ENCODE assay signal across 8 cellular contexts in the genomic region with DNA sequence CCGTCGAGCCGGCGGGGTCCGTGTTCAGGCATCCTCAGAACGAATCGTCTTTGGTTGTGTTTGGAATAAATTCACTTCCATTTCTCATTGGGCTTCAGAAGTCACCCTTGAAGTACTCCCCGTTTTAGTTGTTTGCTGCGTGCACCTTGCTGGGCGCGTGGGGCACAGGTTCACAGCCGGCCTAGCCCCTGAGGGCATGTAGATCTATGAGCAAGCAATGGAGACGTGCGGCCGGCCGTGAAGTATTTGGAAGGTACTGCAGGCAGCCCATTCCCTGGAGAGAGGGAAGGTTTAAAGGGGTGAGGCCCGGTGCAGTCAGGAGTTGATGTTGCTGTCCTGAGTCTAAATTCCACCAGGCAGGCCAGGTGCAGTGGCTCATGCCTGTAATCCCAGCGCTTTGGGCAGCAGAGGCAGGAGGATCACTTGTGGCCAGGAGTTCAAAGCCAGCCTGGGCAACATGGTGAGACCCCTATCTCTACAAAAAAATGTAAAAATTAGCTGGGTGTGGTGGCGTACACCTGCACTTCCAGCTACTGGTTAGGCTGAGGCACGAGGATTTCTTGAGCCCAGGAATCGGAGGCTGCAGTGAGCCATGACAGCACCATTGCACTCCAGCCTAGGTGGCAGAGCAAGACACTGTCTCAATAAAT. TPM values are rescaled to one million over a fixed set of nuclear protein-coding genes. Genes with fewer than 3 reads are reported as not detected.
DNase-seq lines count a peak whose midpoint lies in the region; ATAC-seq, FAIRE-seq and TF ChIP-seq lines count a peak whose summit lies in the region.

No MANE protein-coding gene starts in this region.

- no peak for ATAC-seq in GM12878
- no peak for ATAC-seq in HG02571 (IDR thresholded peaks at IDR 0.05; ENCODE audit: unreplicated experiment)

- no peak overlapping the region for H2AFZ ChIP-seq in GM12878 (ENCODE audit: control insufficient read depth, low read depth, low read length)

- TF ChIP-seq CTCF in GM12864 (IDR thresholded peaks at IDR 0.05; ENCODE audit: low read depth, low read length, missing control alignments) (no peak), GM12878 (IDR thresholded peaks at IDR 0.05 in 2 of 3, conservative IDR thresholded peaks at IDR 0.05 in 1 of 3; ENCODE audit: control insufficient read depth in 2 of 3, extremely low read depth in 1 of 3, insufficient read depth in 1 of 3, low read depth in 3 of 3, low read length in 3 of 3) (no peak), testis (IDR thresholded peaks at IDR 0.05) (no peak)

- POLR2A ChIA-PET in GM12878 (lab: Charles Lee): interaction anchor here (0.5 to 2.1 kb wide), 5 partner anchors 21 to 503 kb away, joined by 3 to 7 read pairs (median 4); no protein-coding TSS in a partner anchor

- H3K27me3 ChIP-seq in GM12878 (replicated peaks in 1 of 2; ENCODE audit: control insufficient read depth in 2 of 2, insufficient read depth in 2 of 2, low read length in 1 of 2) (peaks cover 0 to 1% of the 10 kb centered on the region in 2 experiments; a peak in 2 of 4 replicates), testis (no peaks in the 10 kb centered on the region)

- H3K9me3 ChIP-seq in GM12878 (replicated peaks; ENCODE audit: control insufficient read depth, insufficient read depth, low read length) (no peaks in the 10 kb centered on the region), testis (no peaks in the 10 kb centered on the region)

- RAD21 ChIA-PET in GM12878 (lab: Charles Lee; ENCODE audit: unreplicated experiment): interaction anchor here (1.8 kb wide), 1 partner anchor 20 kb away, joined by 5 read pairs; no protein-coding TSS in a partner anchor

- DNase-seq in GM12864 (ENCODE audit: low read depth) (no peak), NAMALWA (ENCODE audit: low spot score) (peak; percentile 64), GM12878 (ENCODE audit: low read depth, low spot score) (no peak), left kidney (ENCODE audit: low read depth, low spot score) (peak; percentile 59), testis (peak; percentile 44), NCI-H2029 treated with DMSO at 0.1 percent for 48 hours (lab: John Stamatoyannopoulos, UW) (no peak), NOMO-1 treated with dmso at 0.1 percent for 144 hours (lab: John Stamatoyannopoulos, UW; ENCODE audit: unreplicated experiment) (no peak)

- peak overlapping the region; percentile 82 for H3K9ac ChIP-seq in GM12878 (ENCODE audit: control insufficient read depth, insufficient read depth, low read length)

- peaks cover 45% of the 10 kb centered on the region for H3K79me2 ChIP-seq in GM12878 (ENCODE audit: control insufficient read depth, insufficient read depth, low read length)

- peaks cover 38% of the 10 kb centered on the region for H3K4me1 ChIP-seq in GM12878 (ENCODE audit: control insufficient read depth, insufficient read depth, low read length)
- H3K4me1 ChIP-seq in testis: peaks cover 20% of the 10 kb centered on the region

- no peak for FAIRE-seq in GM12878 (lab: Jason Lieb, UNC)

- in situ Hi-C loops in GM12878 (cut with MboI): no loop called here

- H4K20me1 ChIP-seq in GM12878 (ENCODE audit: control insufficient read depth, insufficient read depth): no peaks in the 10 kb centered on the region

- WGBS in GM12878 (ENCODE audit: insufficient coverage, insufficient replicate concordance, low lambda C conversion rate, missing lambda C conversion rate): 0% methylated on average over 21 of the region's 21 CpGs
- WGBS in testis, 2 donors: 13 to 30% methylated on average over 5 to 21 of the region's 21 CpGs

- CTCF ChIA-PET in GM12878 (lab: Yijun Ruan, JAX): no interaction called here

- H3K4me2 ChIP-seq in GM12878 (ENCODE audit: control insufficient read depth, insufficient read depth): peak overlapping the region; percentile 57

- H3K36me3 ChIP-seq in GM12878 (ENCODE audit: control insufficient read depth in 2 of 2, insufficient read depth in 2 of 2, low read length in 1 of 2) (no peaks in the 10 kb centered on the region; a peak in 1 of 4 replicates), testis (ENCODE audit: low read depth, missing control alignments) (no peaks in the 10 kb centered on the region)

- no peak for TF ChIP-seq RAD21 in GM12878 (IDR thresholded peaks at IDR 0.05; ENCODE audit: insufficient read depth, low read depth, low read length)

- intact Hi-C loops in GM12878 (cut with micrococcal nuclease; ENCODE audit: unreplicated experiment): no loop called here
- intact Hi-C loops in testis (cut with DNase I; ENCODE audit: low total_unique reads): no loop called here

- no TSS peak for BruUV-seq in GM12878 (replicated peaks; lab: Mats Ljungman, UMichigan)

- TF ChIP-seq POLR2A in GM12878 (IDR thresholded peaks at IDR 0.05; ENCODE audit: low read depth, low read length): no peak
- no peak for TF ChIP-seq POLR2A in testis (IDR thresholded peaks at IDR 0.05)

- SMC1A ChIA-PET in GM12878 (lab: Charles Lee; ENCODE audit: uncharacterized antibody, unreplicated experiment): interaction anchor here (1.0 to 1.2 kb wide), 2 partner anchors 11 to 119 kb away, joined by 3 read pairs; no protein-coding TSS in a partner anchor

- H3K27ac ChIP-seq in GM12878 (ENCODE audit: control insufficient read depth, insufficient read depth): peak overlapping the region; percentile 69
- H3K27ac ChIP-seq in testis: peak overlapping the region in 1 of 2 donors; percentile 77

- TF ChIP-seq EP300 in GM12878 (IDR thresholded peaks at IDR 0.05; ENCODE audit: borderline replicate concordance in 1 of 2, control insufficient read depth in 1 of 2, low read depth in 2 of 2, low read length in 2 of 2): no peak

- H3K4me3 ChIP-seq in GM12864 (ENCODE audit: low read depth, low read length) (peak overlapping the region; percentile 90), GM12878 (peak overlapping the region; percentile 81), testis (peak overlapping the region; percentile 73 to 96)

TF ChIP-seq in GM12878, 131 proteins besides CTCF, POLR2A, EP300 and RAD21:
- TF ChIP-seq HDAC2 (IDR thresholded peaks at IDR 0.05): no peak
- no peak for TF ChIP-seq KDM1A (IDR thresholded peaks at IDR 0.05; ENCODE audit: borderline replicate concordance)
- TF ChIP-seq CHD4 (IDR thresholded peaks at IDR 0.05): no peak
- TF ChIP-seq NFYA (IDR thresholded peaks at IDR 0.05; ENCODE audit: borderline replicate concordance, low read depth, low read length): no peak
- no peak for TF ChIP-seq BACH1 (IDR thresholded peaks at IDR 0.05; ENCODE audit: borderline replicate concordance)
- peak; percentile 33; the same call in 1 of the 2 replicates for TF ChIP-seq POLR2AphosphoS5 (IDR thresholded peaks at IDR 0.05; ENCODE audit: low read length)

RNA-seq across cellular contexts. Expression of a gene that starts 0.7 kb away (rescaled TPM):
- total RNA-seq in GM12878 (2013; cell fraction: nucleolus; rRNA removed): 60.4 and 72.7 TPM in 2 replicates
- total RNA-seq in GM12878 (2014; rRNA removed) (30.9 and 32.8 TPM in 2 replicates), GM12878 (2014; rRNA removed; fragmentation: Illumina TruSeq; extraction: Trizol) (18.5 and 20.7 TPM in 2 replicates), GM12878 (2021) (36.1 and 43.8 TPM in 2 replicates), testis (10 to 100 TPM; 61.0 to 70.1 TPM)
- 7.5 TPM for polyA plus RNA-seq in GM12878 (2011; ENCODE audit: low read depth)
- polyA plus RNA-seq in GM12878 (2011; rRNA removed) (15.1 and 17.8 TPM in 2 replicates), GM12878 (2014; fragmentation: Illumina TruSeq; extraction: Trizol) (15.6 and 16.9 TPM in 2 replicates), GM12878 (2014; fragmentation: Nextera tagmentation; extraction: Ambion mirVana) (1 to 10 TPM; 1.0 to 3.5 TPM), GM12878 (2014; rRNA removed) (36.8 and 39.3 TPM in 2 replicates), GM12878 (2016; fragmentation: Nextera tagmentation; extraction: Ambion mirVana) (10 to 100 TPM; 35.0 to 44.4 TPM), testis (ENCODE audit: insufficient read depth, low read depth, low replicate concordance) (30.3 TPM)
- 18.1 and 23.3 TPM in 2 replicates for polyA plus RNA-seq in GM12878 (2011; cell fraction: cytosol; rRNA removed)
- 28.8 and 39.9 TPM in 2 replicates for polyA plus RNA-seq in GM12878 (2011; cell fraction: nucleus; rRNA removed)
- polyA plus RNA-seq in GM12878 (2012): 23.9 and 24.2 TPM in 2 replicates
- 16.5 and 25.4 TPM in 2 replicates for polyA minus RNA-seq in GM12878 (2011; rRNA and poly(A)+ RNA removed)
- 18.8 and 21.5 TPM in 2 replicates for polyA minus RNA-seq in GM12878 (2011; cell fraction: cytosol; rRNA and poly(A)+ RNA removed)
- 13.2 and 18.4 TPM in 2 replicates for polyA minus RNA-seq in GM12878 (2011; cell fraction: nucleus; rRNA and poly(A)+ RNA removed)

Comparison
In these comparisons a context has a peak if more than half of its experiments do, and no peak if none do; other contexts are left out.
1. DNase-seq: peak in NAMALWA (single experiment), left kidney (single experiment) and testis (single experiment); none in GM12864 (single experiment), GM12878 (single experiment), NCI-H2029 treated with DMSO at 0.1 percent for 48 hours (single experiment) and NOMO-1 treated with dmso at 0.1 percent for 144 hours (single experiment).
2. Peak in every context shown above with its lines, with median percentiles within 50 percentile points of each other: H3K4me3 ChIP-seq.